1 cellular context compared by ENCODE assay signal in the genomic region with DNA sequence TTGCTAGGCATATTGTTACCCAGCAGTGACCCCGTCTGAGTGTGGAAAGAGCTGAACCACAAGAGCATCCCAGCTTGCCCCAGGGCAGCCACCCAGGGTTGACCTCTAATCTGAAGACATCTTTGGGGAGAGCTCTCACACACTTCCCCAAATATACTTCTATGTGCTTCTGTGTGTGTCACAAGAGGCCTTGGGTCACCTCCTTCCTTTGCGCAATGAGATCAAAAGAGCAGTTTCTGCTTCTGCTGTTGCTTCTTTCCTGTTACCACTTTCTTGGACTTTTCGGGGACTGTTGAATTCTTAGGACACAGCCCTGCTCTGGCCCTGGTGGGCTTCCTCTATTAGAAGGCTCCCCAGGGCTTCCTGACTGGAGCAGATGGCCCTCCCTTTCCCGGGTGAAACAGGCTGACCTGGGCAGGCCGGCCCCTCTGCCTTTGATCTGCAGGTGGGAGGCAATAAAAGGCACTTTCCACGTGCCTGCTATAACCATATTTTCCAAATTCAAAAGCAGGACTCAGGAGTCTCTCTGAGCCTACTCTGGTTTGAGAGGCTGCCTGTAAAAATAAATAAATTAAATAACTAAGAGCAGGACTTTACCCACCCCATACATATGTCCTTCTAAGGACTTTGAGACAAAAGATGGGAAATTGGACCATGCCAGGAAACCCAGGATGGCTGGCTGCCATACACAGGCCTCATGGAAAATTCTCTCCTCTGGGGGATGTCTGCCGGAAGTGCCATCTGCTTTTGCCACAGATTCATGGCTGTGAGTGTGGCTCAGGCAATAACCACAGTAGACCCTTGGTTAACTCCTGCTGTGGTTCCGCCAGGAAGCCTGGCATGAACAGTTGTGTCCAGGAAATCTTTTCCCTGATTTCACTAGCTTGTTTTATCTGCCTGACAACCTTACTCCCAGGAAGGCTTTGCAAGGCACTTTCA.
A peak's percentile ranks its signal among the peaks of the same experiment; 100 is the strongest.
TF ChIP-seq lines count a peak whose summit lies in the region.

No MANE protein-coding gene starts in this region.

TF ChIP-seq in K562, 482 proteins besides CTCF, POLR2A, EP300 and RAD21 (continued from another document and continues in another):
- TF ChIP-seq, protein P1, sequence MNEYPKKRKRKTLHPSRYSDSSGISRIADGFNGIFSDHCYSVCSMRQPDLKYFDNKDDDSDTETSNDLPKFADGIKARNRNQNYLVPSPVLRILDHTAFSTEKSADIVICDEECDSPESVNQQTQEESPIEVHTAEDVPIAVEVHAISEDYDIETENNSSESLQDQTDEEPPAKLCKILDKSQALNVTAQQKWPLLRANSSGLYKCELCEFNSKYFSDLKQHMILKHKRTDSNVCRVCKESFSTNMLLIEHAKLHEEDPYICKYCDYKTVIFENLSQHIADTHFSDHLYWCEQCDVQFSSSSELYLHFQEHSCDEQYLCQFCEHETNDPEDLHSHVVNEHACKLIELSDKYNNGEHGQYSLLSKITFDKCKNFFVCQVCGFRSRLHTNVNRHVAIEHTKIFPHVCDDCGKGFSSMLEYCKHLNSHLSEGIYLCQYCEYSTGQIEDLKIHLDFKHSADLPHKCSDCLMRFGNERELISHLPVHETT (CRISPR knock-in tag; conservative IDR thresholded peaks at IDR 0.05 in 1 of 2, IDR thresholded peaks at IDR 0.05 in 1 of 2): peak in 1 of 2 experiments; percentile 53; a peak in 1 of 4 replicates
- TF ChIP-seq ZZZ3 (IDR thresholded peaks at IDR 0.05) (no peak), NFIC (IDR thresholded peaks at IDR 0.05) (no peak), ETV6 (IDR thresholded peaks at IDR 0.05; ENCODE audit: borderline replicate concordance in 1 of 2, low read depth in 2 of 2, low read length in 1 of 2) (no peak), ETV6 (CRISPR knock-in tag; IDR thresholded peaks at IDR 0.05; ENCODE audit: borderline replicate concordance) (no peak), ZNF24 (IDR thresholded peaks at IDR 0.05) (no peak), TRIM28 (IDR thresholded peaks at IDR 0.05) (no peak), ZNF316 (IDR thresholded peaks at IDR 0.05) (no peak), ZNF766 (CRISPR knock-in tag; conservative IDR thresholded peaks at IDR 0.05) (peak; percentile 44), NCOR1 (IDR thresholded peaks at IDR 0.05) (no peak), CCAR2 (IDR thresholded peaks at IDR 0.05; ENCODE audit: low read depth, low read length) (no peak), ZKSCAN8 (CRISPR knock-in tag; IDR thresholded peaks at IDR 0.05) (no peak), MYBL2 (IDR thresholded peaks at IDR 0.05; ENCODE audit: low read depth) (no peak), MYBL2 (CRISPR knock-in tag; IDR thresholded peaks at IDR 0.05; ENCODE audit: borderline replicate concordance) (no peak), RNF2 (IDR thresholded peaks at IDR 0.05) (peak; percentile 16; the same call in 1 of the 2 replicates), HNRNPK (IDR thresholded peaks at IDR 0.05; ENCODE audit: low read depth, low read length, poor library complexity, severe bottlenecking) (no peak), SMAD3 (CRISPR knock-in tag; conservative IDR thresholded peaks at IDR 0.05) (no peak), NR2C2 (CRISPR knock-in tag; IDR thresholded peaks at IDR 0.05) (no peak), NR2C2 (tag; IDR thresholded peaks at IDR 0.05) (peak; percentile 79), ZSCAN29 (IDR thresholded peaks at IDR 0.05) (no peak), SRSF3 (IDR thresholded peaks at IDR 0.05; ENCODE audit: insufficient read depth, low read length) (no peak), TAL1 (IDR thresholded peaks at IDR 0.05) (no peak), ETV1 (tag; conservative IDR thresholded peaks at IDR 0.05; ENCODE audit: low read depth) (0 out of 2 replicates have a peak, but pooled peaks have one; percentile 15), ARID1B (IDR thresholded peaks at IDR 0.05) (peak; percentile 20; the same call in 1 of the 2 replicates), LCOR (CRISPR knock-in tag; IDR thresholded peaks at IDR 0.05) (no peak), ZC3H11A (IDR thresholded peaks at IDR 0.05; ENCODE audit: low read depth, low read length) (no peak), RFX1 (IDR thresholded peaks at IDR 0.05) (no peak), SP2 (IDR thresholded peaks at IDR 0.05; ENCODE audit: extremely low read depth, low read depth, low read length, poor library complexity, severe bottlenecking) (no peak), ATF1 (CRISPR knock-in tag; IDR thresholded peaks at IDR 0.05) (no peak), ATF1 (tag; IDR thresholded peaks at IDR 0.05) (0 out of 2 replicates have a peak, but pooled peaks have one; percentile 14), ZSCAN32 (CRISPR knock-in tag; IDR thresholded peaks at IDR 0.05) (no peak), SOX6 (IDR thresholded peaks at IDR 0.05) (no peak), ZNF23 (CRISPR knock-in tag; IDR thresholded peaks at IDR 0.05) (no peak), TBP (optimal IDR thresholded peaks at IDR 0.05; ENCODE audit: low read depth, low read length) (no peak), EWSR1 (IDR thresholded peaks at IDR 0.05; ENCODE audit: borderline replicate concordance, low read depth, partially characterized antibody) (no peak), POLR2H (tag; IDR thresholded peaks at IDR 0.05; ENCODE audit: low read depth) (no peak), MBD2 (IDR thresholded peaks at IDR 0.05; ENCODE audit: borderline replicate concordance, low read depth) (no peak), ZNF780A (CRISPR knock-in tag; IDR thresholded peaks at IDR 0.05) (no peak), NCOA6 (IDR thresholded peaks at IDR 0.05) (no peak), RB1 (IDR thresholded peaks at IDR 0.05; ENCODE audit: low read depth) (no peak), MECOM (CRISPR knock-in tag; IDR thresholded peaks at IDR 0.05) (no peak), MEF2A (IDR thresholded peaks at IDR 0.05; ENCODE audit: control insufficient read depth, low read depth, low read length) (no peak), TSC22D4 (tag; IDR thresholded peaks at IDR 0.05) (no peak), CTBP1 (IDR thresholded peaks at IDR 0.05; ENCODE audit: borderline replicate concordance) (peak; percentile 70), CEBPG (CRISPR knock-in tag; IDR thresholded peaks at IDR 0.05) (peak; percentile 80), CEBPG (tag; conservative IDR thresholded peaks at IDR 0.05 in 1 of 2, IDR thresholded peaks at IDR 0.05 in 1 of 2) (peak; percentile 83 to 94)
- TF ChIP-seq, protein P2, sequence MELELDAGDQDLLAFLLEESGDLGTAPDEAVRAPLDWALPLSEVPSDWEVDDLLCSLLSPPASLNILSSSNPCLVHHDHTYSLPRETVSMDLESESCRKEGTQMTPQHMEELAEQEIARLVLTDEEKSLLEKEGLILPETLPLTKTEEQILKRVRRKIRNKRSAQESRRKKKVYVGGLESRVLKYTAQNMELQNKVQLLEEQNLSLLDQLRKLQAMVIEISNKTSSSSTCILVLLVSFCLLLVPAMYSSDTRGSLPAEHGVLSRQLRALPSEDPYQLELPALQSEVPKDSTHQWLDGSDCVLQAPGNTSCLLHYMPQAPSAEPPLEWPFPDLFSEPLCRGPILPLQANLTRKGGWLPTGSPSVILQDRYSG (tag; conservative IDR thresholded peaks at IDR 0.05; ENCODE audit: low read depth): 0 out of 2 replicates have a peak, but pooled peaks have one; percentile 29
- TF ChIP-seq, protein P3, sequence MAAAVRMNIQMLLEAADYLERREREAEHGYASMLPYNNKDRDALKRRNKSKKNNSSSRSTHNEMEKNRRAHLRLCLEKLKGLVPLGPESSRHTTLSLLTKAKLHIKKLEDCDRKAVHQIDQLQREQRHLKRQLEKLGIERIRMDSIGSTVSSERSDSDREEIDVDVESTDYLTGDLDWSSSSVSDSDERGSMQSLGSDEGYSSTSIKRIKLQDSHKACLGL (CRISPR knock-in tag; IDR thresholded peaks at IDR 0.05; ENCODE audit: borderline replicate concordance, poor library complexity, severe bottlenecking): no peak
- TF ChIP-seq, protein P4, sequence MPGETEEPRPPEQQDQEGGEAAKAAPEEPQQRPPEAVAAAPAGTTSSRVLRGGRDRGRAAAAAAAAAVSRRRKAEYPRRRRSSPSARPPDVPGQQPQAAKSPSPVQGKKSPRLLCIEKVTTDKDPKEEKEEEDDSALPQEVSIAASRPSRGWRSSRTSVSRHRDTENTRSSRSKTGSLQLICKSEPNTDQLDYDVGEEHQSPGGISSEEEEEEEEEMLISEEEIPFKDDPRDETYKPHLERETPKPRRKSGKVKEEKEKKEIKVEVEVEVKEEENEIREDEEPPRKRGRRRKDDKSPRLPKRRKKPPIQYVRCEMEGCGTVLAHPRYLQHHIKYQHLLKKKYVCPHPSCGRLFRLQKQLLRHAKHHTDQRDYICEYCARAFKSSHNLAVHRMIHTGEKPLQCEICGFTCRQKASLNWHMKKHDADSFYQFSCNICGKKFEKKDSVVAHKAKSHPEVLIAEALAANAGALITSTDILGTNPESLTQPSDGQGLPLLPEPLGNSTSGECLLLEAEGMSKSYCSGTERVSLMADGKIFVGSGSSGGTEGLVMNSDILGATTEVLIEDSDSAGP (CRISPR knock-in tag; IDR thresholded peaks at IDR 0.05): no peak
- TF ChIP-seq, protein P5, sequence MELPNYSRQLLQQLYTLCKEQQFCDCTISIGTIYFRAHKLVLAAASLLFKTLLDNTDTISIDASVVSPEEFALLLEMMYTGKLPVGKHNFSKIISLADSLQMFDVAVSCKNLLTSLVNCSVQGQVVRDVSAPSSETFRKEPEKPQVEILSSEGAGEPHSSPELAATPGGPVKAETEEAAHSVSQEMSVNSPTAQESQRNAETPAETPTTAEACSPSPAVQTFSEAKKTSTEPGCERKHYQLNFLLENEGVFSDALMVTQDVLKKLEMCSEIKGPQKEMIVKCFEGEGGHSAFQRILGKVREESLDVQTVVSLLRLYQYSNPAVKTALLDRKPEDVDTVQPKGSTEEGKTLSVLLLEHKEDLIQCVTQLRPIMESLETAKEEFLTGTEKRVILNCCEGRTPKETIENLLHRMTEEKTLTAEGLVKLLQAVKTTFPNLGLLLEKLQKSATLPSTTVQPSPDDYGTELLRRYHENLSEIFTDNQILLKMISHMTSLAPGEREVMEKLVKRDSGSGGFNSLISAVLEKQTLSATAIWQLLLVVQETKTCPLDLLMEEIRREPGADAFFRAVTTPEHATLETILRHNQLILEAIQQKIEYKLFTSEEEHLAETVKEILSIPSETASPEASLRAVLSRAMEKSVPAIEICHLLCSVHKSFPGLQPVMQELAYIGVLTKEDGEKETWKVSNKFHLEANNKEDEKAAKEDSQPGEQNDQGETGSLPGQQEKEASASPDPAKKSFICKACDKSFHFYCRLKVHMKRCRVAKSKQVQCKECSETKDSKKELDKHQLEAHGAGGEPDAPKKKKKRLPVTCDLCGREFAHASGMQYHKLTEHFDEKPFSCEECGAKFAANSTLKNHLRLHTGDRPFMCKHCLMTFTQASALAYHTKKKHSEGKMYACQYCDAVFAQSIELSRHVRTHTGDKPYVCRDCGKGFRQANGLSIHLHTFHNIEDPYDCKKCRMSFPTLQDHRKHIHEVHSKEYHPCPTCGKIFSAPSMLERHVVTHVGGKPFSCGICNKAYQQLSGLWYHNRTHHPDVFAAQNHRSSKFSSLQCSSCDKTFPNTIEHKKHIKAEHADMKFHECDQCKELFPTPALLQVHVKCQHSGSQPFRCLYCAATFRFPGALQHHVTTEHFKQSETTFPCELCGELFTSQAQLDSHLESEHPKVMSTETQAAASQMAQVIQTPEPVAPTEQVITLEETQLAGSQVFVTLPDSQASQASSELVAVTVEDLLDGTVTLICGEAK (IDR thresholded peaks at IDR 0.05): no peak
- TF ChIP-seq, protein P5 (CRISPR knock-in tag; IDR thresholded peaks at IDR 0.05): no peak
- TF ChIP-seq, protein P6, sequence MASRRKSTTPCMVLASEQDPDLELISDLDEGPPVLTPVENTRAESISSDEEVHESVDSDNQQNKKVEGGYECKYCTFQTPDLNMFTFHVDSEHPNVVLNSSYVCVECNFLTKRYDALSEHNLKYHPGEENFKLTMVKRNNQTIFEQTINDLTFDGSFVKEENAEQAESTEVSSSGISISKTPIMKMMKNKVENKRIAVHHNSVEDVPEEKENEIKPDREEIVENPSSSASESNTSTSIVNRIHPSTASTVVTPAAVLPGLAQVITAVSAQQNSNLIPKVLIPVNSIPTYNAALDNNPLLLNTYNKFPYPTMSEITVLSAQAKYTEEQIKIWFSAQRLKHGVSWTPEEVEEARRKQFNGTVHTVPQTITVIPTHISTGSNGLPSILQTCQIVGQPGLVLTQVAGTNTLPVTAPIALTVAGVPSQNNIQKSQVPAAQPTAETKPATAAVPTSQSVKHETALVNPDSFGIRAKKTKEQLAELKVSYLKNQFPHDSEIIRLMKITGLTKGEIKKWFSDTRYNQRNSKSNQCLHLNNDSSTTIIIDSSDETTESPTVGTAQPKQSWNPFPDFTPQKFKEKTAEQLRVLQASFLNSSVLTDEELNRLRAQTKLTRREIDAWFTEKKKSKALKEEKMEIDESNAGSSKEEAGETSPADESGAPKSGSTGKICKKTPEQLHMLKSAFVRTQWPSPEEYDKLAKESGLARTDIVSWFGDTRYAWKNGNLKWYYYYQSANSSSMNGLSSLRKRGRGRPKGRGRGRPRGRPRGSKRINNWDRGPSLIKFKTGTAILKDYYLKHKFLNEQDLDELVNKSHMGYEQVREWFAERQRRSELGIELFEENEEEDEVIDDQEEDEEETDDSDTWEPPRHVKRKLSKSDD (conservative IDR thresholded peaks at IDR 0.05; ENCODE audit: low read length): no peak
